8 cellular contexts compared by ENCODE assay signal in the genomic region with DNA sequence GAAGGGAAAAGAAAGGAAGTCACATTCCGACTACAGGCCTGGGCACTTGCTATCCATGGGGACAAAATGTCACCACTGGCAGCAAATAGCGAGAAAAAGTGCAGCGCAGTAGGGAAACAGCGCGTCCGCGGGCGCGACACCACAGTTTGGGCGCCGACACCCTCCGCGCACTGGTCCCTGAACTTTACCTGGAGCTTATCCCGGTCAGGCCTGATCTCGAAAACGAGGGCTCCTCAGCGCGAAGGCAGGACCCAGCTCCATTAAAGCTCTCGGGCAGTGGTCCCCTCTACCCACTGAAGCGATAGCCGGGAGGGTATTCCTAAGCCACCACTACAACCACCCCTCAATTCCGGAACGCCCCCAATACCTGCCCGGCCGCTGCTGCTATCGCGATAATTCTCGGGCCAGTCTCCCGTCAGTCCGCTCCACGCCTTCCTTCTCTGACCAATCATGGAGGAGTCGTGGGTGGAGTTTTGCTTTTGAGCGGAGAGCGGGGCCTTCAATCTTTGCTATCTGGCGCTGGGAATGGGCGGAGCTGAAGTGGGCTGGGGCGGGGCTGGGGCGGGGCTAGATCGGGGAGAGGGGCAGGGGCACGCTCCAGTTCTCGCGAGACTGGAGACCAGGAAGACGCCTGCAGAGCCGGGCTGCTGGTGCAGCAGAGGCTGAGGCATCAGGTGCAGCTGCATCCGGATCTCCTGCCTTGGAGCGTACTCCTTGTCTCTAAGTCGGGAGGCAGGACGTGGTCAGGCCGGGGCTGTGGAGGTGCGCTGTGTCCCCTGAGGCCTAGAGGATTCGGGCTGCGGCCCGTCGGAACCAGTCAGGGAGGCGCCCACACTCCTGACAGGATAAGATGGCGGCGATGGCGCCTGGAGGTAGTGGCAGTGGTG.
DNase-seq lines count a peak whose midpoint lies in the region; ATAC-seq and TF ChIP-seq lines count a peak whose summit lies in the region.

A gene with protein sequence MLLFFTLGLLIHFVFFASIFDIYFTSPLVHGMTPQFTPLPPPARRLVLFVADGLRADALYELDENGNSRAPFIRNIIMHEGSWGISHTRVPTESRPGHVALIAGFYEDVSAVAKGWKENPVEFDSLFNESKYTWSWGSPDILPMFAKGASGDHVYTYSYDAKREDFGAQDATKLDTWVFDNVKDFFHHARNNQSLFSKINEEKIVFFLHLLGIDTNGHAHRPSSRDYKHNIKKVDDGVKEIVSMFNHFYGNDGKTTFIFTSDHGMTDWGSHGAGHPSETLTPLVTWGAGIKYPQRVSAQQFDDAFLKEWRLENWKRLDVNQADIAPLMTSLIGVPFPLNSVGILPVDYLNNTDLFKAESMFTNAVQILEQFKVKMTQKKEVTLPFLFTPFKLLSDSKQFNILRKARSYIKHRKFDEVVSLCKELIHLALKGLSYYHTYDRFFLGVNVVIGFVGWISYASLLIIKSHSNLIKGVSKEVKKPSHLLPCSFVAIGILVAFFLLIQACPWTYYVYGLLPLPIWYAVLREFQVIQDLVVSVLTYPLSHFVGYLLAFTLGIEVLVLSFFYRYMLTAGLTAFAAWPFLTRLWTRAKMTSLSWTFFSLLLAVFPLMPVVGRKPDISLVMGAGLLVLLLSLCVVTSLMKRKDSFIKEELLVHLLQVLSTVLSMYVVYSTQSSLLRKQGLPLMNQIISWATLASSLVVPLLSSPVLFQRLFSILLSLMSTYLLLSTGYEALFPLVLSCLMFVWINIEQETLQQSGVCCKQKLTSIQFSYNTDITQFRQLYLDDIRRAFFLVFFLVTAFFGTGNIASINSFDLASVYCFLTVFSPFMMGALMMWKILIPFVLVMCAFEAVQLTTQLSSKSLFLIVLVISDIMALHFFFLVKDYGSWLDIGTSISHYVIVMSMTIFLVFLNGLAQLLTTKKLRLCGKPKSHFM (minus strand): TSS at position 401 of the 887 bp plus-strand sequence. CDS start 25,703 bp downstream, outside the sequence.
A gene with protein sequence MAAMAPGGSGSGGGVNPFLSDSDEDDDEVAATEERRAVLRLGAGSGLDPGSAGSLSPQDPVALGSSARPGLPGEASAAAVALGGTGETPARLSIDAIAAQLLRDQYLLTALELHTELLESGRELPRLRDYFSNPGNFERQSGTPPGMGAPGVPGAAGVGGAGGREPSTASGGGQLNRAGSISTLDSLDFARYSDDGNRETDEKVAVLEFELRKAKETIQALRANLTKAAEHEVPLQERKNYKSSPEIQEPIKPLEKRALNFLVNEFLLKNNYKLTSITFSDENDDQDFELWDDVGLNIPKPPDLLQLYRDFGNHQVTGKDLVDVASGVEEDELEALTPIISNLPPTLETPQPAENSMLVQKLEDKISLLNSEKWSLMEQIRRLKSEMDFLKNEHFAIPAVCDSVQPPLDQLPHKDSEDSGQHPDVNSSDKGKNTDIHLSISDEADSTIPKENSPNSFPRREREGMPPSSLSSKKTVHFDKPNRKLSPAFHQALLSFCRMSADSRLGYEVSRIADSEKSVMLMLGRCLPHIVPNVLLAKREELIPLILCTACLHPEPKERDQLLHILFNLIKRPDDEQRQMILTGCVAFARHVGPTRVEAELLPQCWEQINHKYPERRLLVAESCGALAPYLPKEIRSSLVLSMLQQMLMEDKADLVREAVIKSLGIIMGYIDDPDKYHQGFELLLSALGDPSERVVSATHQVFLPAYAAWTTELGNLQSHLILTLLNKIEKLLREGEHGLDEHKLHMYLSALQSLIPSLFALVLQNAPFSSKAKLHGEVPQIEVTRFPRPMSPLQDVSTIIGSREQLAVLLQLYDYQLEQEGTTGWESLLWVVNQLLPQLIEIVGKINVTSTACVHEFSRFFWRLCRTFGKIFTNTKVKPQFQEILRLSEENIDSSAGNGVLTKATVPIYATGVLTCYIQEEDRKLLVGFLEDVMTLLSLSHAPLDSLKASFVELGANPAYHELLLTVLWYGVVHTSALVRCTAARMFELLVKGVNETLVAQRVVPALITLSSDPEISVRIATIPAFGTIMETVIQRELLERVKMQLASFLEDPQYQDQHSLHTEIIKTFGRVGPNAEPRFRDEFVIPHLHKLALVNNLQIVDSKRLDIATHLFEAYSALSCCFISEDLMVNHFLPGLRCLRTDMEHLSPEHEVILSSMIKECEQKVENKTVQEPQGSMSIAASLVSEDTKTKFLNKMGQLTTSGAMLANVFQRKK (plus strand): TSS at position 600 of the 887 bp plus-strand sequence. CDS start 251 bp downstream, at position 851.

- H3K9me3 ChIP-seq in ES-I3 (ENCODE audit: control insufficient read depth, insufficient read depth, low read length), result no peaks in the 10 kb centered on the region
- H3K9me3 ChIP-seq in HAP-1, result peaks cover 1% of the 10 kb centered on the region; the same call in 1 of the 2 replicates
- no peaks in the 10 kb centered on the region for H3K9me3 ChIP-seq in MM.1S (replicated peaks; ENCODE audit: insufficient read depth, low read length)

- H3K27me3 Mint-ChIP-seq in nephron progenitor cell (ENCODE audit: low read depth, poor library complexity), result no peaks in the 10 kb centered on the region
- no peaks in the 10 kb centered on the region for H3K27me3 Mint-ChIP-seq in stimulated activated naive CD8-positive, alpha-beta T cell treated with anti-CD3 and anti-CD28 coated beads, Interleukin-15, amount 100 ng/mL, for 72 hours

- ATAC-seq in stimulated activated naive CD8-positive, alpha-beta T cell treated with anti-CD3 and anti-CD28 coated beads, Interleukin-15, amount 100 ng/mL, for 72 hours, result peak; percentile 92

- H3K27ac Mint-ChIP-seq in nephron progenitor cell, result peak within 1 kb of the TSS; percentile 100
- H3K27ac Mint-ChIP-seq in stimulated activated naive CD8-positive, alpha-beta T cell treated with anti-CD3 and anti-CD28 coated beads, Interleukin-15, amount 100 ng/mL, for 72 hours, result peak within 1 kb of the TSS; percentile 98 to 99

- H3K27me3 ChIP-seq in HAP-1 (ENCODE audit: low read depth) (no peaks in the 10 kb centered on the region), MM.1S (replicated peaks; ENCODE audit: insufficient read depth, low read length) (no peaks in the 10 kb centered on the region)

- H3K36me3 ChIP-seq in ES-I3 (ENCODE audit: insufficient read depth, low read length), result no peaks in the 10 kb centered on the region
- H3K36me3 ChIP-seq in HAP-1 (replicated peaks), result peaks cover 4% of the 10 kb centered on the region; the same call in 1 of the 2 replicates
- no peaks in the 10 kb centered on the region for H3K36me3 ChIP-seq in MM.1S (replicated peaks; ENCODE audit: insufficient read depth, low read length)

- no peaks in the 10 kb centered on the region for H3K9me2 ChIP-seq in MM.1S (replicated peaks; ENCODE audit: insufficient read depth, low read length)

- H3K4me1 ChIP-seq in ES-I3 (ENCODE audit: insufficient read depth, low read length), result no peaks in the 10 kb centered on the region
- H3K4me1 ChIP-seq in HAP-1, result peaks cover 24% of the 10 kb centered on the region
- peaks cover 9% of the 10 kb centered on the region; the same call in 1 of the 2 replicates for H3K4me1 ChIP-seq in MM.1S (ENCODE audit: low read length)

- H3K4me1 Mint-ChIP-seq in nephron progenitor cell, result peaks cover 48% of the 10 kb centered on the region
- peaks cover 47% of the 10 kb centered on the region for H3K4me1 Mint-ChIP-seq in stimulated activated naive CD8-positive, alpha-beta T cell treated with anti-CD3 and anti-CD28 coated beads, Interleukin-15, amount 100 ng/mL, for 72 hours

- DNase-seq in HAP-1 (ENCODE audit: low spot score in 2 of 2) (peak; percentile 97 to 98), MM.1S (peak; percentile 99), SIG-M5 (lab: John Stamatoyannopoulos, UW) (peak; percentile 89), activated gamma-delta T cell (lab: John Stamatoyannopoulos, UW) (peak; percentile 78), fibroblast of the conjunctiva (ENCODE audit: low read depth) (peak; percentile 97), nephron progenitor cell (peak; percentile 90)
- peak; percentile 92 to 97 for DNase-seq in stimulated activated naive CD8-positive, alpha-beta T cell treated with anti-CD3 and anti-CD28 coated beads, Interleukin-15, amount 100 ng/mL, for 72 hours

- H3K79me2 ChIP-seq in MM.1S (ENCODE audit: low read length), result peaks cover 56% of the 10 kb centered on the region

- peak within 1 kb of the TSS; percentile 86 for H3K9ac ChIP-seq in ES-I3 (ENCODE audit: low read depth, low read length)
- H3K9ac ChIP-seq in MM.1S (ENCODE audit: low read length), result peak within 1 kb of the TSS; percentile 91

- TF ChIP-seq CTCF in MM.1S (IDR thresholded peaks at IDR 0.05; ENCODE audit: low read length), result no peak
- TF ChIP-seq CTCF in nephron progenitor cell (IDR thresholded peaks at IDR 0.05), result no peak

- peaks cover 13% of the 10 kb centered on the region for H3F3A ChIP-seq in MM.1S (ENCODE audit: insufficient read depth, low read length)

- H4K20me1 ChIP-seq in MM.1S (ENCODE audit: insufficient read depth, low read length), result peaks cover 7% of the 10 kb centered on the region; the same call in 1 of the 2 replicates

- H3K27ac ChIP-seq in MM.1S (ENCODE audit: low read length), result peak within 1 kb of the TSS; percentile 83

- peaks cover 15% of the 10 kb centered on the region for H3K36me3 Mint-ChIP-seq in nephron progenitor cell (ENCODE audit: low read depth)

- peaks cover under 1% of the 10 kb centered on the region for H3K9me3 Mint-ChIP-seq in nephron progenitor cell
- H3K9me3 Mint-ChIP-seq in stimulated activated naive CD8-positive, alpha-beta T cell treated with anti-CD3 and anti-CD28 coated beads, Interleukin-15, amount 100 ng/mL, for 72 hours, result no peaks in the 10 kb centered on the region

- in situ Hi-C loops in HAP-1 (cut with MboI; ENCODE audit: low sequenced_read_pairs), result loop anchor here (5.0 to 25.0 kb wide), 3 partner anchors 55 to 800 kb away; no protein-coding TSS in a partner anchor

- peak within 1 kb of the TSS; percentile 85 for H3K4me2 ChIP-seq in MM.1S (ENCODE audit: low read depth, low read length)

- H2AFZ ChIP-seq in MM.1S (ENCODE audit: low read length), result peak within 1 kb of the TSS; percentile 99

- peak within 1 kb of the TSS; percentile 100 for H3K4me3 Mint-ChIP-seq in nephron progenitor cell
- peak within 1 kb of the TSS; percentile 98 to 100 for H3K4me3 Mint-ChIP-seq in stimulated activated naive CD8-positive, alpha-beta T cell treated with anti-CD3 and anti-CD28 coated beads, Interleukin-15, amount 100 ng/mL, for 72 hours

- H3K4me3 ChIP-seq in HAP-1 (peak within 1 kb of the TSS; percentile 93), MM.1S (ENCODE audit: low read length) (peak within 1 kb of the TSS; percentile 100)

Comparison
In these comparisons a context has a peak if more than half of its experiments do, and no peak if none do; other contexts are left out.
1. Peak in every context shown above with its lines: DNase-seq, ATAC-seq, H3K4me3 ChIP-seq and H3K27ac ChIP-seq.